Comparison of ENCODE assay signal across 16 cellular contexts in the genomic region with DNA sequence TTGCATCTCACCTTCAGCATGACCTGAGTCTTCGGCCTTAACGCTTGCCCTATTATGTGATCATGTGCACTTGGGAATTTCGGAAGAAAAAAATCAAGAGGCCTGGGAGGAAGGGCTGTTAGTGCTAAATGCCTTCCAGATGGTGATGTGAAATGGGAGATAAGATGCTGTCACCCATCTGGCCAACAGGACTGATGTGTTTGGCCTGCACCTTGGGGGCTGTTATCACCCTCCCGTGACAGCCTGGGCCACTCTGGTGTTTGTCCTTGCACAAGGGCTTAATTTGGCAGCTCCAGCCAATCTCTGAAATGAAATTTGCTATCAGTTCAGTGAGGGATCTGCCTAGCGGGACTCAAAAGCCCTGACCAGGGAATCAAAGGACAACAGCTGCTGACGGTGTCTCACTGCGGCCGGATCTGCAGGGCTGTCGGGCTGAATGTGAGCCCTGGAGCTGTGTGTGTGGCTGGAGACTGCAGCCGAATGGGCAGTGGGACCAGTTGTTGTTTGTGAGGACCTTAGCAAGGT.
DNase-seq lines count a peak whose midpoint lies in the region; ATAC-seq and TF ChIP-seq lines count a peak whose summit lies in the region.
"Had no signal": no experiment of that assay in that cellular context is flagged by ENCODE, and none has a peak within 500 bp of the region (broad histone marks: within the 10 kb centered on the region; RNA-seq: fewer than 3 reads in every experiment).

No MANE protein-coding gene starts in this region.

- no peaks in the 10 kb centered on the region for H3K9me3 Mint-ChIP-seq in type B pancreatic cell
- H3K9me3 Mint-ChIP-seq: activated T-cell treated with anti-CD3 and anti-CD28 coated beads, Interleukin-2, amount 50 U/mL, for 24 hours; IgD-negative memory B cell; memory B cell had no signal

- peak overlapping the region; percentile 19 for H3K27ac ChIP-seq in muscle layer of duodenum (ENCODE audit: low read length)
- H3K27ac ChIP-seq: VCaP had no signal

- no peak overlapping the region for H3K4me3 ChIP-seq in fibroblast of mammary gland (ENCODE audit: control insufficient read depth, low read depth, low read length)
- H3K4me3 ChIP-seq in muscle layer of duodenum (ENCODE audit: low read depth in 1 of 2, low read length in 2 of 2), result no peak overlapping the region

- peaks cover 6% of the 10 kb centered on the region in 2 donors for H3K36me3 ChIP-seq in muscle layer of duodenum (ENCODE audit: control insufficient read depth in 1 of 2, insufficient read depth in 2 of 2, low read length in 2 of 2)

- TF ChIP-seq CTCF in fibroblast of mammary gland (conservative IDR thresholded peaks at IDR 0.05; ENCODE audit: control insufficient read depth, insufficient read depth, low read depth, low read length), result no peak
- TF ChIP-seq CTCF in type B pancreatic cell (conservative IDR thresholded peaks at IDR 0.05), result no peak

- peaks cover 0 to 58% of the 10 kb centered on the region in 2 donors for H3K4me1 ChIP-seq in muscle layer of duodenum (ENCODE audit: control insufficient read depth in 1 of 2, insufficient read depth in 2 of 2, low read length in 2 of 2)

- no peaks in the 10 kb centered on the region for H3K27me3 ChIP-seq in muscle layer of duodenum (ENCODE audit: low read depth, low read length)

- no peaks in the 10 kb centered on the region for H3K27me3 Mint-ChIP-seq in type B pancreatic cell

- H3K27ac Mint-ChIP-seq in type B pancreatic cell, result peak overlapping the region; percentile 72
- H3K27ac Mint-ChIP-seq: activated T-cell treated with anti-CD3 and anti-CD28 coated beads, Interleukin-2, amount 50 U/mL, for 24 hours; IgD-negative memory B cell; memory B cell had no signal

- ATAC-seq in GM21423 (IDR thresholded peaks at IDR 0.05; ENCODE audit: unreplicated experiment) (no peak), GM18520 (IDR thresholded peaks at IDR 0.05; ENCODE audit: unreplicated experiment) (no peak)

- peak; percentile 2 for DNase-seq in NCI-H1092 treated with DMSO at 0.1 percent for 48 hours (lab: John Stamatoyannopoulos, UW)
- no peak for DNase-seq in NCI-H1092 (lab: John Stamatoyannopoulos, UW)
- peak; percentile 64 for DNase-seq in fibroblast of mammary gland (ENCODE audit: low read depth)
- no peak for DNase-seq in type B pancreatic cell (ENCODE audit: extremely low spot score, unreplicated experiment)
- DNase-seq in GM03348 (ENCODE audit: low spot score), result no peak
- DNase-seq: activated T-cell treated with anti-CD3 and anti-CD28 coated beads, Interleukin-2, amount 50 U/mL, for 24 hours; amygdala; DMS153; NCI-H2081; RPMI8226 had no signal

- H3K36me3 Mint-ChIP-seq in type B pancreatic cell, result peaks cover 28% of the 10 kb centered on the region
- H3K36me3 Mint-ChIP-seq: IgD-negative memory B cell, memory B cell had no signal

- H3K9me3 ChIP-seq in muscle layer of duodenum (ENCODE audit: control insufficient read depth in 1 of 2, low read length in 2 of 2), result no peaks in the 10 kb centered on the region

- peaks cover 55% of the 10 kb centered on the region for H3K4me1 Mint-ChIP-seq in type B pancreatic cell (ENCODE audit: unreplicated experiment)
- H3K4me1 Mint-ChIP-seq: memory B cell had no signal

- H3K4me3 Mint-ChIP-seq in type B pancreatic cell, result peak overlapping the region; percentile 71
- H3K4me3 Mint-ChIP-seq: activated T-cell treated with anti-CD3 and anti-CD28 coated beads, Interleukin-2, amount 50 U/mL, for 24 hours; IgD-negative memory B cell; memory B cell had no signal

Comparison
In these comparisons a context has a peak if more than half of its experiments do, and no peak if none do; other contexts are left out.
1. DNase-seq: peak in NCI-H1092 treated with DMSO at 0.1 percent for 48 hours (single experiment) and fibroblast of mammary gland (single experiment); none in NCI-H1092 (single experiment), type B pancreatic cell (single experiment) and GM03348 (single experiment).